In genomic region chr13:48661112-48661511, GRCh38 we compare ENCODE assay signal across 26 cellular contexts. TPM values are rescaled to one million over a fixed set of nuclear protein-coding genes. Genes with fewer than 3 reads are reported as not detected.
"Had no signal": no experiment of that assay in that cellular context is flagged by ENCODE, and none has a peak within 500 bp of the region (broad histone marks: within the 10 kb centered on the region; RNA-seq: fewer than 3 reads in every experiment).

No MANE protein-coding gene starts in this region.

- H3K27ac Mint-ChIP-seq: activated CD8-positive, alpha-beta T cell treated with anti-CD3 and anti-CD28 coated beads, Interleukin-2, amount 10 ng/mL, durations not matched to agents 7 days and 5 days; activated naive CD4-positive, alpha-beta T cell treated with anti-CD3 and anti-CD28 coated beads, Interleukin-2, amount 10 ng/mL, durations not matched to agents 7 days and 5 days; activated naive CD8-positive, alpha-beta T cell treated with anti-CD3 and anti-CD28 coated beads, Interleukin-2, amount 50 U/mL, for 24 hours; nephron progenitor cell; progenitor cell of endocrine pancreas; stimulated activated naive CD8-positive, alpha-beta T cell treated with anti-CD3 and anti-CD28 coated beads, Interleukin-15, amount 100 ng/mL, for 72 hours had no signal

- H3K4me1 ChIP-seq: ascending aorta, esophagus squamous epithelium, suprapubic skin had no signal

- DNase-seq: activated CD4-positive, alpha-beta T cell treated with anti-CD3 and anti-CD28 coated beads for 48 hours; activated CD4-positive, CD25-positive, alpha-beta regulatory T cell; activated CD8-positive, alpha-beta T cell treated with anti-CD3 and anti-CD28 coated beads, Interleukin-2, amount 10 ng/mL, durations not matched to agents 7 days and 5 days; activated effector memory CD4-positive, alpha-beta T cell treated with Interleukin-2 at 50 U/mL for 16 hours; activated naive CD4-positive, alpha-beta T cell treated with anti-CD3 and anti-CD28 coated beads, Interleukin-2, amount 10 ng/mL, durations not matched to agents 7 days and 5 days; activated naive CD8-positive, alpha-beta T cell treated with anti-CD3 and anti-CD28 coated beads, Interleukin-2, amount 50 U/mL, for 24 hours; activated T-cell treated with anti-CD3 and anti-CD28 coated beads, Interleukin-2, amount 50 U/mL, for 4 hours; dermis blood vessel endothelial cell; effector memory CD4-positive, alpha-beta T cell; esophagus squamous epithelium; islet precursor cell; mammary epithelial cell; nephron progenitor cell; stimulated activated CD4-positive, alpha-beta T cell treated with anti-CD3 and anti-CD28 coated beads, Interleukin-15, amount 100 ng/mL, for 24 hours; stimulated activated CD4-positive, alpha-beta T cell treated with anti-CD3 and anti-CD28 coated beads, Interleukin-2, amount 100 ng/mL, for 48 hours; stimulated activated naive CD8-positive, alpha-beta T cell treated with anti-CD3 and anti-CD28 coated beads, Interleukin-15, amount 100 ng/mL, for 72 hours; T-helper 1 cell; T1000; transverse colon had no signal

- H3K27ac ChIP-seq: suprapubic skin had no signal

- H3K4me3 Mint-ChIP-seq: activated CD8-positive, alpha-beta T cell treated with anti-CD3 and anti-CD28 coated beads, Interleukin-2, amount 10 ng/mL, durations not matched to agents 7 days and 5 days; activated naive CD4-positive, alpha-beta T cell treated with anti-CD3 and anti-CD28 coated beads, Interleukin-2, amount 10 ng/mL, durations not matched to agents 7 days and 5 days; activated naive CD8-positive, alpha-beta T cell treated with anti-CD3 and anti-CD28 coated beads, Interleukin-2, amount 50 U/mL, for 24 hours; activated T-cell treated with anti-CD3 and anti-CD28 coated beads, Interleukin-2, amount 50 U/mL, for 4 hours; nephron progenitor cell; stimulated activated naive CD8-positive, alpha-beta T cell treated with anti-CD3 and anti-CD28 coated beads, Interleukin-15, amount 100 ng/mL, for 72 hours had no signal

- H3K27me3 Mint-ChIP-seq: activated naive CD4-positive, alpha-beta T cell treated with anti-CD3 and anti-CD28 coated beads, Interleukin-2, amount 10 ng/mL, durations not matched to agents 7 days and 5 days; activated naive CD8-positive, alpha-beta T cell treated with anti-CD3 and anti-CD28 coated beads, Interleukin-2, amount 50 U/mL, for 24 hours; progenitor cell of endocrine pancreas; stimulated activated naive CD8-positive, alpha-beta T cell treated with anti-CD3 and anti-CD28 coated beads, Interleukin-15, amount 100 ng/mL, for 72 hours had no signal

- FAIRE-seq: bronchial epithelial cell, endothelial cell of umbilical vein had no signal

- H3K4me3 ChIP-seq: ascending aorta, esophagus squamous epithelium, suprapubic skin, transverse colon had no signal

- ATAC-seq: activated CD8-positive, alpha-beta T cell treated with anti-CD3 and anti-CD28 coated beads, Interleukin-2, amount 10 ng/mL, durations not matched to agents 7 days and 5 days; activated naive CD8-positive, alpha-beta T cell treated with anti-CD3 and anti-CD28 coated beads, Interleukin-2, amount 50 U/mL, for 24 hours; activated T-cell treated with anti-CD3 and anti-CD28 coated beads, Interleukin-2, amount 50 U/mL, for 4 hours; stimulated activated naive CD8-positive, alpha-beta T cell treated with anti-CD3 and anti-CD28 coated beads, Interleukin-15, amount 100 ng/mL, for 72 hours had no signal

- H3K27me3 ChIP-seq: ascending aorta, esophagus squamous epithelium, suprapubic skin, transverse colon had no signal

- H3K9me3 ChIP-seq: suprapubic skin had no signal

- H3K36me3 ChIP-seq: ascending aorta, esophagus squamous epithelium, suprapubic skin, transverse colon had no signal

RNA-seq across cellular contexts. Expression of gene CYSLTR2, which starts 7.4 kb away (rescaled TPM):
- total RNA-seq: bronchial epithelial cell, chondrocyte, dermis blood vessel endothelial cell, mammary epithelial cell, myocyte had no signal
- polyA plus RNA-seq: mammary epithelial cell had no signal
